In the genomic region with DNA sequence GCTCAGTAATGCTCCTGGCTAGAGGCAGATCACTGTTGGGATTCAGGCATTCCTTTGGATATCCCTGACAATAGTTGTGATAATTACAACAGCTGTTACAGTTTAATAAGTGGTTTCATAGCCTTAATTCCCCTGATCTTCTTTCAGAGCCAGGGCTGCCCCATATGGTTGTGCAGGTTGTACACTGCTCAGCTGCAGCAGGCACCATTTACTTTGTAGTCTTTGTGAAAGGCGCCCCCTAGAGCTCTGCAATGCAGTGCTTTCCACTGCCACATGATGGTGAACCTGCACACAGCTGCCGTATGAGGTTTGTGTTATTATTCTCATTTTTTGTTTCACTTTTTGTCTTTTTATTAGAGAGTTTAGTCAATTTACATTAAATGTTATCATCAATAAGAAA, we compare ENCODE assay signal across 8 cellular contexts.
A peak's percentile ranks its signal among the peaks of the same experiment; 100 is the strongest.
DNase-seq lines count a peak whose midpoint lies in the region; ATAC-seq, FAIRE-seq and TF ChIP-seq lines count a peak whose summit lies in the region.

No MANE protein-coding gene starts in this region.

- no peaks in the 10 kb centered on the region for H3K36me3 ChIP-seq in GM12878 (ENCODE audit: control insufficient read depth in 2 of 2, insufficient read depth in 2 of 2, low read length in 1 of 2)

- no peaks in the 10 kb centered on the region; a peak in 1 of 4 replicates for H3K27me3 ChIP-seq in GM12878 (replicated peaks in 1 of 2; ENCODE audit: control insufficient read depth in 2 of 2, insufficient read depth in 2 of 2, low read length in 1 of 2)

- no peaks in the 10 kb centered on the region for H4K20me1 ChIP-seq in GM12878 (ENCODE audit: control insufficient read depth, insufficient read depth)

- H3K27ac Mint-ChIP-seq in neural crest cell (ENCODE audit: unreplicated experiment) (no peak overlapping the region), T-cell (no peak overlapping the region)

- H3K4me3 Mint-ChIP-seq in neural crest cell, result no peak overlapping the region
- H3K4me3 Mint-ChIP-seq in T-cell, result no peak overlapping the region

- TF ChIP-seq POLR2A in GM12878 (IDR thresholded peaks at IDR 0.05; ENCODE audit: low read depth, low read length), result no peak

- POLR2A ChIA-PET in GM12878 (lab: Charles Lee) (no interaction called here), T-cell (lab: Charles Lee) (no interaction called here)

- SMC1A ChIA-PET in GM12878 (lab: Charles Lee; ENCODE audit: uncharacterized antibody, unreplicated experiment), result interaction anchor here (0.9 kb wide), 1 partner anchor 13 kb away, joined by 3 read pairs; no protein-coding TSS in a partner anchor

- no peak overlapping the region for H3K4me3 ChIP-seq in GM12878

- intact Hi-C loops in GM12878 (cut with micrococcal nuclease; ENCODE audit: unreplicated experiment), result loop anchor here (10.0 kb wide), 1 partner anchor 263 kb away; no protein-coding TSS in a partner anchor

- H3K9ac ChIP-seq in GM12878 (ENCODE audit: control insufficient read depth, insufficient read depth, low read length), result no peak overlapping the region

- 0% methylated on average over 2 of the region's 2 CpGs for WGBS in GM12878 (ENCODE audit: insufficient coverage, insufficient replicate concordance, low lambda C conversion rate, missing lambda C conversion rate)

- in situ Hi-C loops in ACHN (cut with HindIII; ENCODE audit: low pct_ligation_motif_present, low pct_unique_long_range_greater_than_20kb, low sequenced_read_pairs) (no loop called here), GM12878 (cut with MboI) (no loop called here)

- BruUV-seq in GM12878 (replicated peaks; lab: Mats Ljungman, UMichigan), result no TSS peak

- H3K9me3 Mint-ChIP-seq in neural crest cell, result peaks cover 2% of the 10 kb centered on the region
- peaks cover 0 to 2% (median 0%) of the 10 kb centered on the region in 3 donors for H3K9me3 Mint-ChIP-seq in T-cell

- CTCF ChIA-PET in GM12878 (lab: Yijun Ruan, JAX), result interaction anchor here (0.6 to 1.6 kb wide), 8 partner anchors 13 to 923 kb away, joined by 3 to 7 read pairs (median 3); no protein-coding TSS in a partner anchor
- CTCF ChIA-PET in T-cell (lab: Charles Lee), result no interaction called here

- no peaks in the 10 kb centered on the region for H3K9me3 ChIP-seq in GM12878 (replicated peaks; ENCODE audit: control insufficient read depth, insufficient read depth, low read length)

- TF ChIP-seq CTCF in GM12878 (IDR thresholded peaks at IDR 0.05 in 2 of 3, conservative IDR thresholded peaks at IDR 0.05 in 1 of 3; ENCODE audit: control insufficient read depth in 2 of 3, extremely low read depth in 1 of 3, insufficient read depth in 1 of 3, low read depth in 3 of 3, low read length in 3 of 3) (peak; percentile 52 to 64 (median 54); a peak in 5 of 6 replicates), neural crest cell (conservative IDR thresholded peaks at IDR 0.05) (peak; percentile 49)

- no peak overlapping the region for H2AFZ ChIP-seq in GM12878 (ENCODE audit: control insufficient read depth, low read depth, low read length)

- no peaks in the 10 kb centered on the region for H3K79me2 ChIP-seq in GM12878 (ENCODE audit: control insufficient read depth, insufficient read depth, low read length)

- RAD21 ChIA-PET in GM12878 (lab: Charles Lee; ENCODE audit: unreplicated experiment), result interaction anchor here (1.0 kb wide), 1 partner anchor 471 kb away, joined by 4 read pairs; no protein-coding TSS in a partner anchor

- ATAC-seq in GM18499 (IDR thresholded peaks at IDR 0.05; ENCODE audit: insufficient read depth, unreplicated experiment), result peak; percentile 89
- ATAC-seq in HG02759 (IDR thresholded peaks at IDR 0.05; ENCODE audit: unreplicated experiment), result peak; percentile 96
- peak; percentile 92 for ATAC-seq in GM12878
- ATAC-seq in T-cell (replicated peaks in 1 of 4), result no peak

- H3K36me3 Mint-ChIP-seq in neural crest cell (ENCODE audit: low read depth) (no peaks in the 10 kb centered on the region), T-cell (no peaks in the 10 kb centered on the region)

- FAIRE-seq in GM12878 (lab: Jason Lieb, UNC), result no peak

- H3K27me3 Mint-ChIP-seq in neural crest cell (ENCODE audit: low read depth), result no peaks in the 10 kb centered on the region
- peaks cover 0 to 11% of the 10 kb centered on the region in 2 donors for H3K27me3 Mint-ChIP-seq in T-cell

- TF ChIP-seq EP300 in GM12878 (IDR thresholded peaks at IDR 0.05; ENCODE audit: borderline replicate concordance in 1 of 2, control insufficient read depth in 1 of 2, low read depth in 2 of 2, low read length in 2 of 2), result no peak

- H3K4me2 ChIP-seq in GM12878 (ENCODE audit: control insufficient read depth, insufficient read depth), result no peak overlapping the region

- no peaks in the 10 kb centered on the region for H3K4me1 ChIP-seq in GM12878 (ENCODE audit: control insufficient read depth, insufficient read depth, low read length)

- DNase-seq in ACHN (peak; percentile 72), MV-4-11 (lab: John Stamatoyannopoulos, UW) (peak; percentile 62), GM12878 (ENCODE audit: low read depth, low spot score) (no peak), neural crest cell (ENCODE audit: low read depth, low spot score) (peak; percentile 25), NCI-H1092 treated with DMSO at 0.1 percent for 48 hours (lab: John Stamatoyannopoulos, UW) (no peak), T-cell (no peak)

- H3K27ac ChIP-seq in GM12878 (ENCODE audit: control insufficient read depth, insufficient read depth), result no peak overlapping the region

- no peaks in the 10 kb centered on the region for H3K4me1 Mint-ChIP-seq in neural crest cell
- H3K4me1 Mint-ChIP-seq in T-cell, result no peaks in the 10 kb centered on the region

- TF ChIP-seq RAD21 in GM12878 (IDR thresholded peaks at IDR 0.05; ENCODE audit: insufficient read depth, low read depth, low read length), result peak; percentile 34

TF ChIP-seq in GM12878, 131 proteins besides CTCF, POLR2A, EP300 and RAD21:
- TF ChIP-seq SPI1 (IDR thresholded peaks at IDR 0.05; ENCODE audit: borderline replicate concordance, insufficient read depth, low read depth, low read length) (no peak), SMARCA5 (IDR thresholded peaks at IDR 0.05) (peak; percentile 73; the same call in 1 of the 2 replicates), SMC3 (IDR thresholded peaks at IDR 0.05; ENCODE audit: borderline replicate concordance, low read length) (0 out of 2 replicates have a peak, but pooled peaks have one; percentile 28)

Comparison
In these comparisons a context has a peak if more than half of its experiments do, and no peak if none do; other contexts are left out.
1. DNase-seq: peak in ACHN (single experiment), MV-4-11 (single experiment) and neural crest cell (single experiment); none in GM12878 (single experiment), NCI-H1092 treated with DMSO at 0.1 percent for 48 hours (single experiment) and T-cell (0 of 34).
2. ATAC-seq: peak in GM18499 (single experiment), HG02759 (single experiment) and GM12878 (single experiment); none in T-cell (0 of 4).